In the genomic region with DNA sequence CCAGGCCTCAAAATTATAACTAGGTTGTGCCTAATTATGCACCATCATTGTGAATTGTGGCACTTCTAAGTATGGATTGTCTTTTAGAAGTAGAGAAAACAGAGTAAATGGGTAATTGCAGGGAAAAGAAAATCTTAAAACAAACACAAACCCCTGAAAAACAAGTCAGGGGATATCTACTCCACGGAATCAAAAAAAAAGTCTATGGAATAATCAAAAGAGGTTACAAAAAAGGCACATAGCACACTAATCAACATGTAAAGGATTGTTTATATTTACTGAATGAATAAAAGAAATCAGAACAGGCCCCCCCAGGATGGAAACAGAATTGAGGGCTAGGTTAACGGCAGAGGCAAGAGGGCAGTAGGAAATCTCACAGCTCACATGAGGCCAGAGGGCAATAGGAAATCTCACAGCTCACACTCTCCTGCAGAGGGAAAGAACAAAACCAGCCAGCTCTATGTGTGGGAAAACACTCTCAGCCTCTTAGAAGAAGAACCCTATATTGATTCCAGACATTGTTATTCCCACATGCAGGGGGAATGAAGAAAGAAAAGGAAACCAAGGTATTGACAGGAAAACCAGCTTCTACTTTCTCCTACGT, we compare ENCODE assay signal across 12 cellular contexts.
A peak's percentile ranks its signal among the peaks of the same experiment; 100 is the strongest.
DNase-seq lines count a peak whose midpoint lies in the region; ATAC-seq and TF ChIP-seq lines count a peak whose summit lies in the region.
"Had no signal": no experiment of that assay in that cellular context is flagged by ENCODE, and none has a peak within 500 bp of the region (broad histone marks: within the 10 kb centered on the region; RNA-seq: fewer than 3 reads in every experiment).

No MANE protein-coding gene starts in this region.

- no peaks in the 10 kb centered on the region for H3K36me3 ChIP-seq in OCI-LY7 (ENCODE audit: insufficient read depth, low read length)
- no peaks in the 10 kb centered on the region for H3K36me3 ChIP-seq in neural progenitor cell

- H3K4me3 Mint-ChIP-seq in neural progenitor cell: no peak overlapping the region
- no peak overlapping the region for H3K4me3 Mint-ChIP-seq in naive thymus-derived CD8-positive, alpha-beta T cell
- H3K4me3 Mint-ChIP-seq: central memory CD8-positive, alpha-beta T cell; immature natural killer cell; T-cell had no signal

- H3K4me3 ChIP-seq in OCI-LY7 (ENCODE audit: low read depth, low read length, poor library complexity, severe bottlenecking) (no peak overlapping the region), neural progenitor cell (no peak overlapping the region)

- peak overlapping the region; percentile 44 for H3K27ac ChIP-seq in C4-2B
- no peak overlapping the region for H3K27ac ChIP-seq in OCI-LY7 (ENCODE audit: low read depth, low read length, poor library complexity, severe bottlenecking)
- H3K27ac ChIP-seq in neural progenitor cell: no peak overlapping the region

- H3K9me3 Mint-ChIP-seq in neural progenitor cell: peaks cover 13% of the 10 kb centered on the region
- H3K9me3 Mint-ChIP-seq in naive thymus-derived CD8-positive, alpha-beta T cell: peaks cover 0 to 3% (median 0%) of the 10 kb centered on the region in 9 donors
- H3K9me3 Mint-ChIP-seq: central memory CD8-positive, alpha-beta T cell; immature natural killer cell; T-cell had no signal

- CTCF ChIA-PET in OCI-LY7 (lab: Charles Lee; ENCODE audit: unreplicated experiment): no interaction called here

- POLR2A ChIA-PET in OCI-LY7 (lab: Charles Lee): interaction anchor here (1.1 kb wide), 1 partner anchor 19 kb away, joined by 5 read pairs; no protein-coding TSS in a partner anchor
- POLR2A ChIA-PET in naive thymus-derived CD8-positive, alpha-beta T cell (lab: Charles Lee): no interaction called here

- H3K9me3 ChIP-seq in OCI-LY7 (ENCODE audit: low read length) (no peaks in the 10 kb centered on the region), neural progenitor cell (ENCODE audit: low read depth) (no peaks in the 10 kb centered on the region)

- H3K36me3 Mint-ChIP-seq in neural progenitor cell: no peaks in the 10 kb centered on the region
- H3K36me3 Mint-ChIP-seq in naive thymus-derived CD8-positive, alpha-beta T cell: no peaks in the 10 kb centered on the region
- H3K36me3 Mint-ChIP-seq: immature natural killer cell, T-cell had no signal

- H3K27me3 Mint-ChIP-seq in neural progenitor cell (ENCODE audit: insufficient read depth, low read depth): peaks cover 4% of the 10 kb centered on the region
- peaks cover 0 to under 1% (median 0%) of the 10 kb centered on the region in 5 donors for H3K27me3 Mint-ChIP-seq in naive thymus-derived CD8-positive, alpha-beta T cell

- ATAC-seq in naive thymus-derived CD8-positive, alpha-beta T cell: no peak
- no peak for ATAC-seq in HG02623 (IDR thresholded peaks at IDR 0.05; ENCODE audit: unreplicated experiment)
- ATAC-seq: T-cell had no signal

- intact Hi-C loops in OCI-LY7 (cut with micrococcal nuclease; ENCODE audit: unreplicated experiment): no loop called here

- peaks cover 30% of the 10 kb centered on the region for H3K4me1 Mint-ChIP-seq in neural progenitor cell
- H3K4me1 Mint-ChIP-seq in naive thymus-derived CD8-positive, alpha-beta T cell: no peaks in the 10 kb centered on the region
- H3K4me1 Mint-ChIP-seq: central memory CD8-positive, alpha-beta T cell; T-cell had no signal

- TF ChIP-seq CTCF in C4-2B (conservative IDR thresholded peaks at IDR 0.05): no peak
- TF ChIP-seq CTCF in OCI-LY7 (conservative IDR thresholded peaks at IDR 0.05; ENCODE audit: low read length): no peak
- TF ChIP-seq CTCF in neural progenitor cell (IDR thresholded peaks at IDR 0.05): no peak

- H3K4me1 ChIP-seq in OCI-LY7 (ENCODE audit: insufficient read depth, low read length, poor library complexity, severe bottlenecking) (no peaks in the 10 kb centered on the region), neural progenitor cell (no peaks in the 10 kb centered on the region)

- H3K9ac ChIP-seq in neural progenitor cell: no peak overlapping the region

- H3K79me2 ChIP-seq in OCI-LY7 (ENCODE audit: insufficient read depth, low read depth, low read length) (no peaks in the 10 kb centered on the region), neural progenitor cell (ENCODE audit: low read depth) (no peaks in the 10 kb centered on the region)

- peak overlapping the region; percentile 91 for H3K27ac Mint-ChIP-seq in neural progenitor cell
- H3K27ac Mint-ChIP-seq in naive thymus-derived CD8-positive, alpha-beta T cell: no peak overlapping the region
- H3K27ac Mint-ChIP-seq: T-cell had no signal

- no peak for DNase-seq in OCI-LY7 (ENCODE audit: low spot score)
- peak; percentile 66 for DNase-seq in dermis blood vessel endothelial cell
- DNase-seq in neural progenitor cell (ENCODE audit: low spot score): no peak
- DNase-seq in naive thymus-derived CD8-positive, alpha-beta T cell: no peak
- DNase-seq in NCI-H2227 treated with DMSO at 0.1 percent for 48 hours (lab: John Stamatoyannopoulos, UW): no peak
- DNase-seq in hypothalamus (lab: John Stamatoyannopoulos, UW): no peak
- DNase-seq: activated effector memory CD4-positive, alpha-beta T cell treated with Interleukin-2 at 50 U/mL for 16 hours; immature natural killer cell; T-cell had no signal

- no peaks in the 10 kb centered on the region for H3K27me3 ChIP-seq in neural progenitor cell

- BruUV-seq in OCI-LY7 (replicated peaks; lab: Mats Ljungman, UMichigan): no TSS peak

- no peaks in the 10 kb centered on the region for H3F3A ChIP-seq in neural progenitor cell (ENCODE audit: low read depth)

- peak overlapping the region; percentile 40; the same call in 1 of the 2 replicates for H2AFZ ChIP-seq in OCI-LY7 (ENCODE audit: low read length)
- H2AFZ ChIP-seq in neural progenitor cell (replicated peaks): peak overlapping the region; percentile 61

- no peaks in the 10 kb centered on the region for H3K9me2 ChIP-seq in OCI-LY7 (ENCODE audit: insufficient read depth, low read length)

- H3K4me2 ChIP-seq in OCI-LY7 (ENCODE audit: low read length) (no peak overlapping the region), neural progenitor cell (no peak overlapping the region)

- H4K20me1 ChIP-seq in OCI-LY7 (ENCODE audit: insufficient read depth, low read length) (no peaks in the 10 kb centered on the region), neural progenitor cell (ENCODE audit: low read depth) (no peaks in the 10 kb centered on the region)
